In genomic region chr4:152535903-152536544, GRCh38 we compare ENCODE assay signal across 8 cellular contexts. TPM values are rescaled to one million over a fixed set of nuclear protein-coding genes. Genes with fewer than 3 reads are reported as not detected.
DNase-seq lines count a peak whose midpoint lies in the region; ATAC-seq and TF ChIP-seq lines count a peak whose summit lies in the region.

TSS of gene FBXW7 (minus strand) at chr4:152536092. CDS start at chr4:152411803, 124,289 bp downstream.

- H3K36me3 Mint-ChIP-seq in activated T-cell treated with anti-CD3 and anti-CD28 coated beads, Interleukin-2, amount 50 U/mL, for 24 hours (ENCODE audit: low read depth): peaks cover 72% of the 10 kb centered on the region

- H3K9me3 Mint-ChIP-seq in activated T-cell treated with anti-CD3 and anti-CD28 coated beads, Interleukin-2, amount 50 U/mL, for 24 hours: no peaks in the 10 kb centered on the region

- peak within 1 kb of the TSS; percentile 89 to 94 for H3K4me3 ChIP-seq in esophagus (ENCODE audit: low read depth in 1 of 2, low read length in 2 of 2)
- H3K4me3 ChIP-seq in muscle layer of colon (ENCODE audit: low read depth in 1 of 2, low read length in 2 of 2): peak within 1 kb of the TSS; percentile 80 to 98

- ATAC-seq in GM21717 (IDR thresholded peaks at IDR 0.05; ENCODE audit: unreplicated experiment): peak; percentile 81

- DNase-seq in DMS153 treated with DMSO at 0.1 percent for 48 hours (lab: John Stamatoyannopoulos, UW; ENCODE audit: unreplicated experiment): peak; percentile 93
- peak; percentile 100 for DNase-seq in KBM-7
- DNase-seq in activated T-cell treated with anti-CD3 and anti-CD28 coated beads, Interleukin-2, amount 50 U/mL, for 24 hours: peak; percentile 100
- DNase-seq in stimulated activated CD8-positive, alpha-beta memory T cell treated with anti-CD3 and anti-CD28 coated beads, Interleukin-7, amount 100 ng/mL, for 24 hours (ENCODE audit: low read depth): peak; percentile 99

- in situ Hi-C loops in KBM-7 (cut with MboI; ENCODE audit: low pct_unique_long_range_greater_than_20kb, low sequenced_read_pairs): no loop called here

- 0 to 1% methylated on average over 50 to 63 of the region's 63 CpGs for WGBS in esophagus, 2 donors

- no peaks in the 10 kb centered on the region for H3K4me1 ChIP-seq in esophagus (ENCODE audit: control insufficient read depth in 2 of 2, insufficient read depth in 2 of 2, low read length in 1 of 2)
- H3K4me1 ChIP-seq in muscle layer of colon (ENCODE audit: insufficient read depth, low read length): peaks cover 27% of the 10 kb centered on the region

- H3K27ac ChIP-seq in esophagus (ENCODE audit: low read depth in 2 of 2, low read length in 1 of 2): peak within 1 kb of the TSS; percentile 99
- peak within 1 kb of the TSS; percentile 71 for H3K27ac ChIP-seq in muscle layer of colon (ENCODE audit: low read depth, low read length)

- H3K27me3 Mint-ChIP-seq in activated T-cell treated with anti-CD3 and anti-CD28 coated beads, Interleukin-2, amount 50 U/mL, for 24 hours: no peaks in the 10 kb centered on the region

- peaks cover 57% of the 10 kb centered on the region for H3K4me1 Mint-ChIP-seq in activated T-cell treated with anti-CD3 and anti-CD28 coated beads, Interleukin-2, amount 50 U/mL, for 24 hours (ENCODE audit: low read depth)

- H3K27me3 ChIP-seq in esophagus (ENCODE audit: control insufficient read depth in 1 of 2, insufficient read depth in 2 of 2, low read length in 2 of 2) (no peaks in the 10 kb centered on the region), muscle layer of colon (ENCODE audit: control insufficient read depth in 1 of 2, insufficient read depth in 2 of 2, low read length in 2 of 2) (no peaks in the 10 kb centered on the region)

- peak within 1 kb of the TSS; percentile 94 for H3K4me3 Mint-ChIP-seq in activated T-cell treated with anti-CD3 and anti-CD28 coated beads, Interleukin-2, amount 50 U/mL, for 24 hours

- H3K27ac Mint-ChIP-seq in activated T-cell treated with anti-CD3 and anti-CD28 coated beads, Interleukin-2, amount 50 U/mL, for 24 hours: peak within 1 kb of the TSS; percentile 99

- H3K9me3 ChIP-seq in esophagus (ENCODE audit: control insufficient read depth in 2 of 2, insufficient read depth in 1 of 2, low read depth in 1 of 2, low read length in 1 of 2) (peaks cover 0 to 5% of the 10 kb centered on the region in 2 donors), muscle layer of colon (ENCODE audit: low read length) (no peaks in the 10 kb centered on the region)

- peak within 1 kb of the TSS; percentile 56 for H3K9ac ChIP-seq in muscle layer of colon (ENCODE audit: low read length)

- peaks cover 0 to 5% of the 10 kb centered on the region in 2 donors for H3K36me3 ChIP-seq in esophagus (ENCODE audit: control insufficient read depth in 2 of 2, insufficient read depth in 2 of 2, low read length in 1 of 2)
- H3K36me3 ChIP-seq in muscle layer of colon (ENCODE audit: insufficient read depth, low read length): no peaks in the 10 kb centered on the region

TF ChIP-seq in PFSK-1, 5 proteins besides CTCF, POLR2A, EP300 and RAD21:
- TF ChIP-seq SIN3A (IDR thresholded peaks at IDR 0.05; ENCODE audit: borderline replicate concordance, insufficient read depth, low read length) (peak; percentile 70; the same call in 1 of the 2 replicates), FOXP2 (optimal IDR thresholded peaks at IDR 0.05; ENCODE audit: borderline replicate concordance, extremely low read depth, extremely low read length, insufficient read depth) (no peak), POLR2AphosphoS5 (IDR thresholded peaks at IDR 0.05; ENCODE audit: low read depth, low read length) (peak; percentile 71), TAF1 (IDR thresholded peaks at IDR 0.05; ENCODE audit: borderline replicate concordance, insufficient read depth, low read length) (peak; percentile 87)

RNA-seq across cellular contexts. Expression of gene FBXW7, which starts in this region (rescaled TPM):
- polyA plus RNA-seq in PFSK-1 (2012; ENCODE audit: insufficient read length, low read depth): 3.1 TPM
- polyA plus RNA-seq in esophagus: 10 to 100 TPM in 1 of 2 donors, 1 to 10 TPM in 1; 9.8 to 17.0 TPM

Comparison
In these comparisons a context has a peak if more than half of its experiments do, and no peak if none do; other contexts are left out.
1. Peak in every context shown above with its lines: DNase-seq, ATAC-seq, H3K4me3 ChIP-seq and H3K27ac ChIP-seq.